Comparison of ENCODE assay signal across 28 cellular contexts in the genomic region with DNA sequence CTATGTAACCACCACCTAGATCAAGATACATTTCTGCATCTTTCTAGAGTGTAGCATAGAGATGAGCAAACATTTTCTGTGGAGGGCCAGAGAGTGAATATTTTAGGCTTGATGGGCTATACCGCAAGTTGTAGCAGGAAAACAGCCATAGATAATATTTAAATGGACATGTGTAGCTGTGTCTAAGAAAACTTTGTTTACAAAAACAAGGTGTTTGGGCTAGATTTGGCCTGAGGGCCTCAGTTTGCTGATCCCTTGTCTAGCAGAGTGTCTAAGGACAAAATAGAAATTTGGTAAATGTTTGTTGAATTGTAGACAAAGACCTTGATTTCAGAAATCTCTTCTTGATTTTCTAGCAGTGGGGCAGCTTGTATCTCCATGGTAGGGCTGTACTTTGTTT.
"Had no signal": no experiment of that assay in that cellular context is flagged by ENCODE, and none has a peak within 500 bp of the region (broad histone marks: within the 10 kb centered on the region; RNA-seq: fewer than 3 reads in every experiment).

No MANE protein-coding gene starts in this region.

- DNase-seq: cortex of kidney; effector memory CD8-positive, alpha-beta T cell; erythroblast; esophagus squamous epithelium; foreskin melanocyte; head of caudate nucleus; left cardiac atrium; left lung; mesenchymal stem cell; mucosa of descending colon; naive B cell; occipital lobe; ovary; posterior cingulate gyrus; right lobe of liver; small intestine; stimulated activated CD4-positive, alpha-beta T cell treated with anti-CD3 and anti-CD28 coated beads, Interleukin-15, amount 100 ng/mL, for 24 hours; stimulated activated CD4-positive, alpha-beta T cell treated with anti-CD3 and anti-CD28 coated beads, Interleukin-2, amount 100 ng/mL, for 48 hours; stimulated activated naive B cell treated with anti-CD40 and anti-IgM and Interleukin-4, amounts not matched to agents 10 μg/mL and 1 μg/mL and 100 μg/mL, for 72 hours; upper lobe of left lung had no signal

- H3K9me3 ChIP-seq: esophagus squamous epithelium, left lung, mucosa of descending colon, ovary, right lobe of liver, thoracic aorta, tibial nerve, upper lobe of left lung had no signal

- H3K36me3 Mint-ChIP-seq: mesothelial cell of epicardium, naive B cell, neural progenitor cell had no signal

- H2AFZ ChIP-seq: neural progenitor cell had no signal

- H3K4me3 Mint-ChIP-seq: effector memory CD8-positive, alpha-beta T cell; mesothelial cell of epicardium; nephron; neural progenitor cell; stimulated activated naive B cell treated with anti-CD40 and anti-IgM and Interleukin-4, amounts not matched to agents 10 μg/mL and 1 μg/mL and 100 μg/mL, for 72 hours; stimulated activated naive CD8-positive, alpha-beta T cell treated with anti-CD3 and anti-CD28 coated beads, Interleukin-15, Interleukin-2, amounts not matched to agents 100 ng/mL and 50 ng/mL, for 24 hours had no signal

- H3K4me3 ChIP-seq: esophagus squamous epithelium, left lung, mucosa of descending colon, neural progenitor cell, ovary, right lobe of liver, thoracic aorta, tibial nerve, upper lobe of left lung had no signal

- ATAC-seq: effector memory CD8-positive, alpha-beta T cell; left cardiac atrium; left lung; mucosa of descending colon; right lobe of liver; stimulated activated naive B cell treated with anti-CD40 and anti-IgM and Interleukin-4, amounts not matched to agents 10 μg/mL and 1 μg/mL and 100 μg/mL, for 72 hours had no signal

- H3K4me2 ChIP-seq: neural progenitor cell had no signal

- H3K4me1 ChIP-seq: neural progenitor cell had no signal

- H3K27me3 ChIP-seq: esophagus squamous epithelium, left lung, neural progenitor cell, ovary, right lobe of liver, tibial nerve, upper lobe of left lung had no signal

- FAIRE-seq: endometrium, small intestine, urothelium cell line had no signal

- H3K27ac ChIP-seq: esophagus squamous epithelium, left lung, neural progenitor cell, ovary, right lobe of liver, tibial nerve, upper lobe of left lung had no signal

- H3K27me3 Mint-ChIP-seq: effector memory CD8-positive, alpha-beta T cell; naive B cell; stimulated activated naive B cell treated with anti-CD40 and anti-IgM and Interleukin-4, amounts not matched to agents 10 μg/mL and 1 μg/mL and 100 μg/mL, for 72 hours; stimulated activated naive CD8-positive, alpha-beta T cell treated with anti-CD3 and anti-CD28 coated beads, Interleukin-15, Interleukin-2, amounts not matched to agents 100 ng/mL and 50 ng/mL, for 24 hours had no signal

- H3K4me1 Mint-ChIP-seq: neural progenitor cell had no signal

- H3K9ac ChIP-seq: neural progenitor cell had no signal

- H3K27ac Mint-ChIP-seq: mesothelial cell of epicardium; nephron; neural progenitor cell; stimulated activated naive CD8-positive, alpha-beta T cell treated with anti-CD3 and anti-CD28 coated beads, Interleukin-15, Interleukin-2, amounts not matched to agents 100 ng/mL and 50 ng/mL, for 24 hours had no signal

- H3K9me3 Mint-ChIP-seq: effector memory CD8-positive, alpha-beta T cell; mesothelial cell of epicardium; naive B cell; neural progenitor cell; stimulated activated naive B cell treated with anti-CD40 and anti-IgM and Interleukin-4, amounts not matched to agents 10 μg/mL and 1 μg/mL and 100 μg/mL, for 72 hours; stimulated activated naive CD8-positive, alpha-beta T cell treated with anti-CD3 and anti-CD28 coated beads, Interleukin-15, Interleukin-2, amounts not matched to agents 100 ng/mL and 50 ng/mL, for 24 hours had no signal

- H3K36me3 ChIP-seq: left lung, neural progenitor cell, ovary, right lobe of liver, thoracic aorta, tibial nerve, upper lobe of left lung had no signal
